In the genomic region with DNA sequence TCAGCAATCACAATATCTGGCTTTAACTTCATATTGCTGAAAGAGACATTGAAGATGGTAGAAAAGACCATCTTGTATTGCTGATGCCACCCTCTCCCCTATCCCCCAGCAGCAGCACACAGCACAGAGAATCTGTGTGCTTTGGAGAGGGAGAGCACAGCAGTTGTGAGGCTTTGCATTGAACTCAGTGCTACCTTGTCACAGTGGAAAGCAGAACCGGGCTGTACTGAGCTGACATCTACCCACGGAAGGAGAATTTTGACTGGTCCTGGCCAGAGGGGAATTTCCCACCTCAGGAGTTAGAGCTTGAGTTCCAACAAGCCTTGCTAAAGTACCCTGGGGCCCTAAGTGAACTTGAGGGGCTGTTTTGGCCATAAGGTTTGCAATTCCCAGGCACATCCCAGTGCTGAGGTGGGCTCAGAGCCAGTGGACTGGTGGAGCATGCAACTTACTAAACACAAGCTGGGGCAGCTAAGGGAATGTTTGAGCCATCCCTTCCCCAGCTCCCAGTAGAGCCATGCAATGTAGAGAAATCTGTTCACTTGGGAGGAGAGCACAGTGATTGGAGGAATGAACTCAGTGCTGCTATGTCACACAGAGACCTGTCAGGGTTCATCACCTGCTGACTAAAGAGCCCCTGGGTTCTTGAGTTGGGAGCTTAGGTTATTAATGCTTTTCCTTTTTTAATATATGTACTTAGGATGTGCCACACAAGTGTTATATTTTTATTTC, we compare ENCODE assay signal across 10 cellular contexts.
DNase-seq lines count a peak whose midpoint lies in the region; ATAC-seq, FAIRE-seq and TF ChIP-seq lines count a peak whose summit lies in the region.
"Had no signal": no experiment of that assay in that cellular context is flagged by ENCODE, and none has a peak within 500 bp of the region (broad histone marks: within the 10 kb centered on the region; RNA-seq: fewer than 3 reads in every experiment).

No MANE protein-coding gene starts in this region.

- no peaks in the 10 kb centered on the region for H3K36me3 ChIP-seq in K562 (ENCODE audit: control insufficient read depth, insufficient read depth, low read length)

- BruUV-seq in K562 (replicated peaks; lab: Mats Ljungman, UMichigan) = no TSS peak

- H3K4me3 ChIP-seq in K562 = no peak overlapping the region

- in situ Hi-C loops in K562 (cut with MboI) = loop anchor here (5.0 kb wide), 1 partner anchor 209 kb away; no protein-coding TSS in a partner anchor

- no peaks in the 10 kb centered on the region for H3K9me3 ChIP-seq in K562 (replicated peaks; ENCODE audit: control insufficient read depth, insufficient read depth, low read depth, low read length)

- intact Hi-C loops in K562 (cut with micrococcal nuclease) = loop anchor here (10.0 kb wide), 1 partner anchor 121 kb away; a partner anchor contains a TSS

- H3K79me2 ChIP-seq in K562 (ENCODE audit: control insufficient read depth, insufficient read depth, low read length) = no peaks in the 10 kb centered on the region

- peak; percentile 46 for ATAC-seq in GM18508 (IDR thresholded peaks at IDR 0.05; ENCODE audit: insufficient read depth, unreplicated experiment)
- peak; percentile 79 for ATAC-seq in GM19351 (IDR thresholded peaks at IDR 0.05; ENCODE audit: unreplicated experiment)
- ATAC-seq in HG02938 (IDR thresholded peaks at IDR 0.05; ENCODE audit: unreplicated experiment) = peak; percentile 54
- 0 out of 3 replicates have a peak, but pooled peaks have one; percentile 14 for ATAC-seq in K562

- TF ChIP-seq EP300 in K562 (IDR thresholded peaks at IDR 0.05; ENCODE audit: low read length) = no peak

- no peaks in the 10 kb centered on the region for H4K20me1 ChIP-seq in K562 (replicated peaks; ENCODE audit: control insufficient read depth, insufficient read depth, low read length)

- no peak overlapping the region for H3K4me2 ChIP-seq in K562 (ENCODE audit: insufficient read depth, low read length)

- no peak for TF ChIP-seq CTCF in K562 (IDR thresholded peaks at IDR 0.05 in 2 of 3, conservative IDR thresholded peaks at IDR 0.05 in 1 of 3; ENCODE audit: insufficient read depth in 2 of 3, low read depth in 1 of 3, low read length in 3 of 3)

- no peaks in the 10 kb centered on the region for H3K27me3 ChIP-seq in K562 (ENCODE audit: control insufficient read depth in 2 of 2, insufficient read depth in 2 of 2, low read length in 2 of 2)

- DNase-seq in K562 (ENCODE audit: extremely low read depth in 1 of 4, low spot score in 3 of 4) = no peak
- no peak for DNase-seq in activated effector memory CD4-positive, alpha-beta T cell treated with Interleukin-2 at 50 U/mL for 16 hours
- DNase-seq in NCI-H2196 (lab: John Stamatoyannopoulos, UW; ENCODE audit: unreplicated experiment) = no peak
- no peak for DNase-seq in stimulated activated CD4-positive, alpha-beta T cell treated with anti-CD3 and anti-CD28 coated beads, Interleukin-4, amount 100 ng/mL, for 1 hour
- DNase-seq: IMR-90, islet precursor cell, NCI-H226 had no signal

- no peak overlapping the region for H3K27ac ChIP-seq in K562 (ENCODE audit: extremely low read depth, low read depth, low read length)

- peak overlapping the region; percentile 17; the same call in 1 of the 2 replicates for H2AFZ ChIP-seq in K562 (ENCODE audit: low read depth, low read length)

- no peak for TF ChIP-seq POLR2A in K562 (conservative IDR thresholded peaks at IDR 0.05)

- peaks cover 0 to 5% of the 10 kb centered on the region in 2 experiments; a peak in 2 of 5 replicates for H3K4me1 ChIP-seq in K562 (replicated peaks in 1 of 2; ENCODE audit: control insufficient read depth in 2 of 2, insufficient read depth in 2 of 2, low read length in 2 of 2)

- 33% methylated on average over 2 of the region's 2 CpGs for WGBS in K562 (ENCODE audit: insufficient coverage, low coverage, missing lambda C conversion rate)

- no peak for TF ChIP-seq RAD21 in K562 (CRISPR knock-in tag; conservative IDR thresholded peaks at IDR 0.05 in 1 of 2, IDR thresholded peaks at IDR 0.05 in 1 of 2)

- POLR2A ChIA-PET in K562 (lab: Yijun Ruan, JAX) = interaction anchor here (0.6 to 1.1 kb wide), 3 partner anchors 10 to 156 kb away, joined by 3 to 4 read pairs (median 3); no protein-coding TSS in a partner anchor

- CTCF ChIA-PET in K562 (lab: Yijun Ruan, JAX; ENCODE audit: low intra/inter-chr PET ratio) = no interaction called here

- FAIRE-seq in K562 (lab: Jason Lieb, UNC) = no peak

- no peak overlapping the region; a peak in 1 of 4 replicates for H3K9ac ChIP-seq in K562 (ENCODE audit: insufficient read depth in 1 of 2, low read depth in 2 of 2, low read length in 2 of 2)

- H3K9me1 ChIP-seq in K562 (ENCODE audit: control insufficient read depth, insufficient read depth, low read length) = no peaks in the 10 kb centered on the region

TF ChIP-seq in K562, 482 proteins besides CTCF, POLR2A, EP300 and RAD21:
- TF ChIP-seq TAF9B (IDR thresholded peaks at IDR 0.05; ENCODE audit: partially characterized antibody) (no peak), ZFPM2 (CRISPR knock-in tag; IDR thresholded peaks at IDR 0.05) (no peak), KDM1A (IDR thresholded peaks at IDR 0.05) (peak in 1 of 2 experiments; percentile 36; a peak in 1 of 4 replicates), RCOR1 (IDR thresholded peaks at IDR 0.05; ENCODE audit: borderline replicate concordance in 1 of 2, low read depth in 2 of 2, low read length in 2 of 2) (peak in 1 of 2 experiments; percentile 55; a peak in 1 of 4 replicates), NELFE (IDR thresholded peaks at IDR 0.05; ENCODE audit: insufficient read depth, insufficient read length) (no peak), NCOR1 (IDR thresholded peaks at IDR 0.05) (no peak), ZBTB8A (IDR thresholded peaks at IDR 0.05; ENCODE audit: partially characterized antibody) (no peak), TOE1 (IDR thresholded peaks at IDR 0.05; ENCODE audit: borderline replicate concordance) (no peak), TOE1 (CRISPR knock-in tag; IDR thresholded peaks at IDR 0.05; ENCODE audit: borderline replicate concordance, low read depth) (no peak)
- TF ChIP-seq, protein P1, sequence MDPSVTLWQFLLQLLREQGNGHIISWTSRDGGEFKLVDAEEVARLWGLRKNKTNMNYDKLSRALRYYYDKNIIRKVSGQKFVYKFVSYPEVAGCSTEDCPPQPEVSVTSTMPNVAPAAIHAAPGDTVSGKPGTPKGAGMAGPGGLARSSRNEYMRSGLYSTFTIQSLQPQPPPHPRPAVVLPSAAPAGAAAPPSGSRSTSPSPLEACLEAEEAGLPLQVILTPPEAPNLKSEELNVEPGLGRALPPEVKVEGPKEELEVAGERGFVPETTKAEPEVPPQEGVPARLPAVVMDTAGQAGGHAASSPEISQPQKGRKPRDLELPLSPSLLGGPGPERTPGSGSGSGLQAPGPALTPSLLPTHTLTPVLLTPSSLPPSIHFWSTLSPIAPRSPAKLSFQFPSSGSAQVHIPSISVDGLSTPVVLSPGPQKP (CRISPR knock-in tag; IDR thresholded peaks at IDR 0.05) = no peak

Comparison
In these comparisons a context has a peak if more than half of its experiments do, and no peak if none do; other contexts are left out.
1. ATAC-seq: peak in every context shown above with its lines; median percentile 79 in GM19351; 54 in HG02938; 46 in GM18508; 14 in K562.